8 cellular contexts compared by ENCODE assay signal in genomic region chr16:588889-589657, GRCh38. TPM values are rescaled to one million over a fixed set of nuclear protein-coding genes. Genes with fewer than 3 reads are reported as not detected.
A peak's percentile ranks its signal among the peaks of the same experiment; 100 is the strongest.
DNase-seq lines count a peak whose midpoint lies in the region; ATAC-seq and TF ChIP-seq lines count a peak whose summit lies in the region.

No MANE protein-coding gene starts in this region.

- H3K9ac ChIP-seq in HUES6 (ENCODE audit: low read length) (peak overlapping the region; percentile 97), NT2/D1 (ENCODE audit: insufficient read length, low read depth) (peak overlapping the region; percentile 96)

- H3K36me3 Mint-ChIP-seq in Calu3 (ENCODE audit: insufficient read depth, unreplicated experiment) (peaks cover 93% of the 10 kb centered on the region), endothelial cell (ENCODE audit: low read depth, unreplicated experiment) (peaks cover 21% of the 10 kb centered on the region)

- DNase-seq in Calu3: peak; percentile 99
- peak; percentile 93 for DNase-seq in NT2/D1 (ENCODE audit: low read depth, low spot score)
- DNase-seq in activated CD8-positive, alpha-beta memory T cell treated with anti-CD3 and anti-CD28 coated beads, Interleukin-2, amount 50 U/mL, for 4 hours: peak; percentile 97
- peak; percentile 98 for DNase-seq in endothelial cell (ENCODE audit: low spot score)
- DNase-seq in midbrain (lab: John Stamatoyannopoulos, UW): peak; percentile 95
- peak; percentile 95 for DNase-seq in stimulated activated CD8-positive, alpha-beta memory T cell treated with anti-CD3 and anti-CD28 coated beads, Interleukin-15, amount 100 ng/mL, for 4 hours (ENCODE audit: low read depth in 2 of 2)

- H3K27ac ChIP-seq in HUES6 (ENCODE audit: low read depth, low read length): peak overlapping the region; percentile 99

- TF ChIP-seq CTCF in Calu3 (IDR thresholded peaks at IDR 0.05; ENCODE audit: unreplicated experiment) (no peak), endothelial cell (IDR thresholded peaks at IDR 0.05; ENCODE audit: unreplicated experiment) (no peak)

- CTCF ChIA-PET in Calu3 (lab: Charles Lee): interaction anchor here (1.0 kb wide), 1 partner anchor 55 kb away, joined by 3 read pairs; no protein-coding TSS in a partner anchor

- H3K27me3 ChIP-seq in HUES6 (ENCODE audit: control insufficient read depth, insufficient read depth, low read length) (peaks cover 33% of the 10 kb centered on the region), NT2/D1 (ENCODE audit: insufficient read depth, insufficient read length) (peaks cover 60% of the 10 kb centered on the region)

- H3K9me3 Mint-ChIP-seq in Calu3 (ENCODE audit: low read depth, unreplicated experiment) (no peaks in the 10 kb centered on the region), endothelial cell (ENCODE audit: unreplicated experiment) (no peaks in the 10 kb centered on the region)

- peak overlapping the region; percentile 92 for H3K4me3 Mint-ChIP-seq in Calu3 (ENCODE audit: low read depth, unreplicated experiment)
- H3K4me3 Mint-ChIP-seq in endothelial cell (ENCODE audit: unreplicated experiment): peak overlapping the region; percentile 96

- no peaks in the 10 kb centered on the region for H3K27me3 Mint-ChIP-seq in Calu3 (ENCODE audit: unreplicated experiment)
- H3K27me3 Mint-ChIP-seq in endothelial cell (ENCODE audit: unreplicated experiment): peaks cover 19% of the 10 kb centered on the region

- H3K36me3 ChIP-seq in HUES6 (ENCODE audit: control insufficient read depth, insufficient read depth, low read length): no peaks in the 10 kb centered on the region
- H3K36me3 ChIP-seq in NT2/D1 (ENCODE audit: insufficient read depth, insufficient read length, low read length): peaks cover 23% of the 10 kb centered on the region

- H3K4me1 Mint-ChIP-seq in Calu3 (ENCODE audit: low read depth, unreplicated experiment): peaks cover 62% of the 10 kb centered on the region
- peaks cover 16% of the 10 kb centered on the region for H3K4me1 Mint-ChIP-seq in endothelial cell (ENCODE audit: unreplicated experiment)

- intact Hi-C loops in Calu3 (cut with micrococcal nuclease; ENCODE audit: unreplicated experiment): no loop called here

- H3K4me3 ChIP-seq in HUES6 (ENCODE audit: low read depth, low read length) (peak overlapping the region; percentile 98), NT2/D1 (ENCODE audit: insufficient read length, low read depth) (peak overlapping the region; percentile 97)

- peak overlapping the region; percentile 97 for H3K27ac Mint-ChIP-seq in Calu3 (ENCODE audit: unreplicated experiment)
- H3K27ac Mint-ChIP-seq in endothelial cell (ENCODE audit: unreplicated experiment): peak overlapping the region; percentile 99

- no TSS peak for BruUV-seq in Calu3 (replicated peaks; lab: Mats Ljungman, UMichigan)

- ATAC-seq in GM21423 (IDR thresholded peaks at IDR 0.05; ENCODE audit: unreplicated experiment): peak; percentile 67

- H3K4me1 ChIP-seq in HUES6 (ENCODE audit: control insufficient read depth, insufficient read depth, low read length) (peaks cover 14% of the 10 kb centered on the region), NT2/D1 (ENCODE audit: insufficient read depth, insufficient read length) (peaks cover 22% of the 10 kb centered on the region)

- H3K9me3 ChIP-seq in HUES6 (ENCODE audit: control insufficient read depth, insufficient read depth, low read depth, low read length): no peaks in the 10 kb centered on the region
- no peaks in the 10 kb centered on the region for H3K9me3 ChIP-seq in NT2/D1 (ENCODE audit: insufficient read depth, low read length)

RNA-seq across cellular contexts. Expression of gene RAB40C, which starts 0.8 kb away (rescaled TPM):
- total RNA-seq in Calu3 (2022) (35.6 and 36.5 TPM in 2 replicates), endothelial cell (ENCODE audit: unreplicated experiment) (18.5 TPM)

RNA-seq across cellular contexts. Expression of gene PIGQ, which starts 19.3 kb away (rescaled TPM):
- 101 and 106 TPM in 2 replicates for total RNA-seq in Calu3 (2022)
- 38.4 TPM for total RNA-seq in endothelial cell (ENCODE audit: unreplicated experiment)

RNA-seq across cellular contexts. Expression of gene NHLRC4, which starts 22.3 kb away (rescaled TPM):
- total RNA-seq in Calu3 (2022) (not detected in 2 replicates), endothelial cell (ENCODE audit: unreplicated experiment) (0.69 TPM)

RNA-seq across cellular contexts. Expression of gene PRR35, which starts 28.9 kb away (rescaled TPM):
- total RNA-seq in Calu3 (2022) (not detected in 2 replicates), endothelial cell (ENCODE audit: unreplicated experiment) (not detected)

RNA-seq across cellular contexts. Expression of gene WFIKKN1, which starts 41.7 kb away (rescaled TPM):
- total RNA-seq in Calu3 (2022) (0.66 and 0.90 TPM in 2 replicates), endothelial cell (ENCODE audit: unreplicated experiment) (0.44 TPM)

Comparison
In these comparisons a context has a peak if more than half of its experiments do, and no peak if none do; other contexts are left out.
1. Peak in every context shown above with its lines: DNase-seq, ATAC-seq, H3K4me3 ChIP-seq and H3K27ac ChIP-seq.